Comparison of ENCODE assay signal across 17 cellular contexts in the genomic region with DNA sequence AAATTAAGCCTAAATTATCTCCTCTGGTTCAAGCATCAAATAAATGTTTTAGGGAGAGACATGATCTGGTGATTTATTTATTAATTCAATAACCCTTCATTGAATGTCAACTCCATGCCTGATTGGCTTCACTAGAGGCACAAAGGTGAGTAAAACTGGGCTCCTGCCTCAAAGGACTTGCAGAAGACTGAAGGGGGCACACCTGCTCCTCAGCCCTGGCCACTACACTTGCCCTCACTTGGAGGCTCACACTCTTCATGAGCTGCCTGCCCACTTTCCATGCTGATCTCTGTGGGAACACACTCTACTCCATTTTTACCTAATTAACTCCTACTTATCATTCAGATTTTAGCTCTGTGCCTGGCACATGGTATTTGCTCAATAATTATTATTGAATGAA.
DNase-seq lines count a peak whose midpoint lies in the region; ATAC-seq and TF ChIP-seq lines count a peak whose summit lies in the region.
"Had no signal": no experiment of that assay in that cellular context is flagged by ENCODE, and none has a peak within 500 bp of the region (broad histone marks: within the 10 kb centered on the region; RNA-seq: fewer than 3 reads in every experiment).

No MANE protein-coding gene starts in this region.

- no peak overlapping the region for H3K4me3 ChIP-seq in MM.1S (ENCODE audit: low read length)
- H3K4me3 ChIP-seq: HAP-1 had no signal

- no peak overlapping the region for H3K4me2 ChIP-seq in MM.1S (ENCODE audit: low read depth, low read length)

- H3K4me1 Mint-ChIP-seq in WTC11: peaks cover 2% of the 10 kb centered on the region; the same call in 1 of the 2 replicates
- no peaks in the 10 kb centered on the region for H3K4me1 Mint-ChIP-seq in activated T-cell treated with anti-CD3 and anti-CD28 coated beads, Interleukin-2, amount 50 U/mL, for 4 hours (ENCODE audit: low read depth)
- H3K4me1 Mint-ChIP-seq: B cell, T-cell had no signal

- no peak overlapping the region for H3K27ac ChIP-seq in MM.1S (ENCODE audit: low read length)

- no peak overlapping the region for H3K9ac ChIP-seq in MM.1S (ENCODE audit: low read length)

- TF ChIP-seq CTCF in GM10266 (IDR thresholded peaks at IDR 0.05; ENCODE audit: control insufficient read depth, insufficient read depth, low read depth, missing control alignments): peak; percentile 35
- TF ChIP-seq CTCF in MM.1S (IDR thresholded peaks at IDR 0.05; ENCODE audit: low read length): 0 out of 2 replicates have a peak, but pooled peaks have one; percentile 4
- no peak for TF ChIP-seq CTCF in WTC11 (IDR thresholded peaks at IDR 0.05)

- no peaks in the 10 kb centered on the region for H3K36me3 Mint-ChIP-seq in WTC11
- no peaks in the 10 kb centered on the region for H3K36me3 Mint-ChIP-seq in activated T-cell treated with anti-CD3 and anti-CD28 coated beads, Interleukin-2, amount 50 U/mL, for 4 hours (ENCODE audit: insufficient read depth)
- H3K36me3 Mint-ChIP-seq: T-cell had no signal

- POLR2A ChIA-PET in WTC11 (lab: Charles Lee): no interaction called here

- no peak overlapping the region for H3K4me3 Mint-ChIP-seq in WTC11
- no peak overlapping the region for H3K4me3 Mint-ChIP-seq in activated T-cell treated with anti-CD3 and anti-CD28 coated beads, Interleukin-2, amount 50 U/mL, for 4 hours
- H3K4me3 Mint-ChIP-seq: B cell; CD4-positive, alpha-beta T cell; T-cell had no signal

- no peaks in the 10 kb centered on the region for H3K27me3 ChIP-seq in MM.1S (replicated peaks; ENCODE audit: insufficient read depth, low read length)

- H3K27me3 Mint-ChIP-seq in WTC11 (ENCODE audit: low read depth): no peaks in the 10 kb centered on the region; the same call in 1 of the 2 replicates
- H3K27me3 Mint-ChIP-seq in activated T-cell treated with anti-CD3 and anti-CD28 coated beads, Interleukin-2, amount 50 U/mL, for 4 hours (ENCODE audit: low read depth): no peaks in the 10 kb centered on the region

- no peaks in the 10 kb centered on the region for H3F3A ChIP-seq in MM.1S (ENCODE audit: insufficient read depth, low read length)

- H3K36me3 ChIP-seq in MM.1S (replicated peaks; ENCODE audit: insufficient read depth, low read length): no peaks in the 10 kb centered on the region
- H3K36me3 ChIP-seq: HAP-1 had no signal

- no peaks in the 10 kb centered on the region for H3K4me1 ChIP-seq in MM.1S (ENCODE audit: low read length)
- H3K4me1 ChIP-seq: HAP-1 had no signal

- no peaks in the 10 kb centered on the region for H4K20me1 ChIP-seq in MM.1S (ENCODE audit: insufficient read depth, low read length)

- DNase-seq in COR-L47 (lab: John Stamatoyannopoulos, UW): peak; percentile 29
- no peak for DNase-seq in GM10266 (ENCODE audit: extremely low spot score)
- no peak for DNase-seq in MM.1S
- no peak for DNase-seq in WTC11 (ENCODE audit: low spot score)
- no peak for DNase-seq in activated T-cell treated with anti-CD3 and anti-CD28 coated beads, Interleukin-2, amount 50 U/mL, for 4 hours
- DNase-seq: Calu3; CD4-positive, alpha-beta T cell; DMS79; NCI-H1694 treated with DMSO at 0.1 percent for 48 hours; NCI-H82; T-cell; T-helper 9 cell had no signal

- H3K9me3 Mint-ChIP-seq in WTC11: peaks cover 8% of the 10 kb centered on the region
- H3K9me3 Mint-ChIP-seq in activated T-cell treated with anti-CD3 and anti-CD28 coated beads, Interleukin-2, amount 50 U/mL, for 4 hours: no peaks in the 10 kb centered on the region
- H3K9me3 Mint-ChIP-seq: CD4-positive, alpha-beta T cell; T-cell had no signal

- no peak overlapping the region for H3K27ac Mint-ChIP-seq in WTC11
- H3K27ac Mint-ChIP-seq: B cell; CD4-positive, alpha-beta T cell; T-cell had no signal

- no peaks in the 10 kb centered on the region for H3K9me3 ChIP-seq in MM.1S (replicated peaks; ENCODE audit: insufficient read depth, low read length)
- H3K9me3 ChIP-seq: HAP-1 had no signal

- H3K79me2 ChIP-seq in MM.1S (ENCODE audit: low read length): no peaks in the 10 kb centered on the region

- ATAC-seq in WTC11: peak; percentile 66
- no peak for ATAC-seq in HG03469 (IDR thresholded peaks at IDR 0.05; ENCODE audit: unreplicated experiment)
- ATAC-seq in GM18511 (IDR thresholded peaks at IDR 0.05; ENCODE audit: unreplicated experiment): no peak
- no peak for ATAC-seq in activated T-cell treated with anti-CD3 and anti-CD28 coated beads, Interleukin-2, amount 50 U/mL, for 4 hours
- ATAC-seq: Panc1, T-cell had no signal

- CTCF ChIA-PET in WTC11 (lab: Charles Lee): interaction anchor here (0.5 to 0.8 kb wide), 2 partner anchors 505 to 1378 kb away, joined by 4 to 5 read pairs; no protein-coding TSS in a partner anchor

- no peak overlapping the region for H2AFZ ChIP-seq in MM.1S (ENCODE audit: low read length)

- no peaks in the 10 kb centered on the region for H3K9me2 ChIP-seq in MM.1S (replicated peaks; ENCODE audit: insufficient read depth, low read length)

TF ChIP-seq in WTC11, 78 proteins besides CTCF, POLR2A, EP300 and RAD21:
- TF ChIP-seq NR2C2 (CRISPR knock-in tag; IDR thresholded peaks at IDR 0.05) (no peak), FOXJ3 (CRISPR knock-in tag; IDR thresholded peaks at IDR 0.05; ENCODE audit: borderline replicate concordance) (no peak), SP1 (CRISPR knock-in tag; conservative IDR thresholded peaks at IDR 0.05) (no peak), MYBL2 (CRISPR knock-in tag; IDR thresholded peaks at IDR 0.05) (no peak), TEAD4 (CRISPR knock-in tag; IDR thresholded peaks at IDR 0.05) (no peak), JUN (CRISPR knock-in tag; IDR thresholded peaks at IDR 0.05) (no peak), ATF1 (CRISPR knock-in tag; IDR thresholded peaks at IDR 0.05) (no peak), ETV6 (CRISPR knock-in tag; IDR thresholded peaks at IDR 0.05) (no peak), ZNF219 (CRISPR knock-in tag; IDR thresholded peaks at IDR 0.05; ENCODE audit: borderline replicate concordance) (no peak), TCF7 (CRISPR knock-in tag; IDR thresholded peaks at IDR 0.05; ENCODE audit: low read depth) (no peak), ZNF232 (CRISPR knock-in tag; IDR thresholded peaks at IDR 0.05) (no peak), CBFB (CRISPR knock-in tag; IDR thresholded peaks at IDR 0.05; ENCODE audit: low read depth) (no peak), ZNF423 (CRISPR knock-in tag; IDR thresholded peaks at IDR 0.05) (no peak)
- TF ChIP-seq, protein P1, sequence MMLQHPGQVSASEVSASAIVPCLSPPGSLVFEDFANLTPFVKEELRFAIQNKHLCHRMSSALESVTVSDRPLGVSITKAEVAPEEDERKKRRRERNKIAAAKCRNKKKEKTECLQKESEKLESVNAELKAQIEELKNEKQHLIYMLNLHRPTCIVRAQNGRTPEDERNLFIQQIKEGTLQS (CRISPR knock-in tag; conservative IDR thresholded peaks at IDR 0.05): no peak
- TF ChIP-seq, protein P2, sequence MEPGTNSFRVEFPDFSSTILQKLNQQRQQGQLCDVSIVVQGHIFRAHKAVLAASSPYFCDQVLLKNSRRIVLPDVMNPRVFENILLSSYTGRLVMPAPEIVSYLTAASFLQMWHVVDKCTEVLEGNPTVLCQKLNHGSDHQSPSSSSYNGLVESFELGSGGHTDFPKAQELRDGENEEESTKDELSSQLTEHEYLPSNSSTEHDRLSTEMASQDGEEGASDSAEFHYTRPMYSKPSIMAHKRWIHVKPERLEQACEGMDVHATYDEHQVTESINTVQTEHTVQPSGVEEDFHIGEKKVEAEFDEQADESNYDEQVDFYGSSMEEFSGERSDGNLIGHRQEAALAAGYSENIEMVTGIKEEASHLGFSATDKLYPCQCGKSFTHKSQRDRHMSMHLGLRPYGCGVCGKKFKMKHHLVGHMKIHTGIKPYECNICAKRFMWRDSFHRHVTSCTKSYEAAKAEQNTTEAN (CRISPR knock-in tag; IDR thresholded peaks at IDR 0.05): no peak
